2 cellular contexts compared by ENCODE assay signal in the genomic region with DNA sequence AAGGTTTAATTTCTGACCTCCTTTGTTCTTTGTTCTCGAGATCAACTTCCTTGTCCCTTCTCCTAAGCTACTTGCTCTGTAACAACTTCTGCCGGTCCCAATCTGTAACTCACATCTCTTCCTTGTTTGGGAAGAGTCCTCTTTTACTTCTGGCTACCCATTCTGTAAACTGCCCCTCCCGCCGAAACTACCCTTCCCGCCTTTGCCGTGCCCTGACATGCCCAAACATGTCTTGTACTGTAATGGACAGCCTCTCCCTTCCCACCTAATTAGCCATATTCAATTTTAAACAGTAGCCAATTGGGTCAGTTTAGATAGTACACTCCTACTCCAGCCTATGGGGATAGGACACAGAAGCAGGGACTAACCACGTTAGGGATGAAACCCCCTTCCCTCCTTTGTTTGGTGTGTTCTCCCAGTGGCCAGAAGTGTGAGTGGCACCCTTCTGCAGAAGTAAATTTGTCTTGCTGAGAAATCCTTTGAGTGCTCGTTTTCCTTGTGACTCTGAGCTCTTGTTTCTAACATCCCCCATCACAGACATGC.
TF ChIP-seq lines count a peak whose summit lies in the region.

No MANE protein-coding gene starts in this region.

TF ChIP-seq in HepG2, 621 proteins besides CTCF, POLR2A, EP300 and RAD21:
- TF ChIP-seq ZNF292 (CRISPR knock-in tag; IDR thresholded peaks at IDR 0.05; ENCODE audit: borderline replicate concordance, low read depth): no peak
- TF ChIP-seq TP53 (CRISPR knock-in tag; conservative IDR thresholded peaks at IDR 0.05): peak; percentile 94
TF ChIP-seq in HepG2: peak in this region for 1.

TF ChIP-seq in WTC11, 78 proteins besides CTCF, POLR2A, EP300 and RAD21:
- TF ChIP-seq, protein P1, sequence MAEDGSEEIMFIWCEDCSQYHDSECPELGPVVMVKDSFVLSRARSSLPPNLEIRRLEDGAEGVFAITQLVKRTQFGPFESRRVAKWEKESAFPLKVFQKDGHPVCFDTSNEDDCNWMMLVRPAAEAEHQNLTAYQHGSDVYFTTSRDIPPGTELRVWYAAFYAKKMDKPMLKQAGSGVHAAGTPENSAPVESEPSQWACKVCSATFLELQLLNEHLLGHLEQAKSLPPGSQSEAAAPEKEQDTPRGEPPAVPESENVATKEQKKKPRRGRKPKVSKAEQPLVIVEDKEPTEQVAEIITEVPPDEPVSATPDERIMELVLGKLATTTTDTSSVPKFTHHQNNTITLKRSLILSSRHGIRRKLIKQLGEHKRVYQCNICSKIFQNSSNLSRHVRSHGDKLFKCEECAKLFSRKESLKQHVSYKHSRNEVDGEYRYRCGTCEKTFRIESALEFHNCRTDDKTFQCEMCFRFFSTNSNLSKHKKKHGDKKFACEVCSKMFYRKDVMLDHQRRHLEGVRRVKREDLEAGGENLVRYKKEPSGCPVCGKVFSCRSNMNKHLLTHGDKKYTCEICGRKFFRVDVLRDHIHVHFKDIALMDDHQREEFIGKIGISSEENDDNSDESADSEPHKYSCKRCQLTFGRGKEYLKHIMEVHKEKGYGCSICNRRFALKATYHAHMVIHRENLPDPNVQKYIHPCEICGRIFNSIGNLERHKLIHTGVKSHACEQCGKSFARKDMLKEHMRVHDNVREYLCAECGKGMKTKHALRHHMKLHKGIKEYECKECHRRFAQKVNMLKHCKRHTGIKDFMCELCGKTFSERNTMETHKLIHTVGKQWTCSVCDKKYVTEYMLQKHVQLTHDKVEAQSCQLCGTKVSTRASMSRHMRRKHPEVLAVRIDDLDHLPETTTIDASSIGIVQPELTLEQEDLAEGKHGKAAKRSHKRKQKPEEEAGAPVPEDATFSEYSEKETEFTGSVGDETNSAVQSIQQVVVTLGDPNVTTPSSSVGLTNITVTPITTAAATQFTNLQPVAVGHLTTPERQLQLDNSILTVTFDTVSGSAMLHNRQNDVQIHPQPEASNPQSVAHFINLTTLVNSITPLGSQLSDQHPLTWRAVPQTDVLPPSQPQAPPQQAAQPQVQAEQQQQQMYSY (CRISPR knock-in tag; IDR thresholded peaks at IDR 0.05): no peak
- TF ChIP-seq, protein P2, sequence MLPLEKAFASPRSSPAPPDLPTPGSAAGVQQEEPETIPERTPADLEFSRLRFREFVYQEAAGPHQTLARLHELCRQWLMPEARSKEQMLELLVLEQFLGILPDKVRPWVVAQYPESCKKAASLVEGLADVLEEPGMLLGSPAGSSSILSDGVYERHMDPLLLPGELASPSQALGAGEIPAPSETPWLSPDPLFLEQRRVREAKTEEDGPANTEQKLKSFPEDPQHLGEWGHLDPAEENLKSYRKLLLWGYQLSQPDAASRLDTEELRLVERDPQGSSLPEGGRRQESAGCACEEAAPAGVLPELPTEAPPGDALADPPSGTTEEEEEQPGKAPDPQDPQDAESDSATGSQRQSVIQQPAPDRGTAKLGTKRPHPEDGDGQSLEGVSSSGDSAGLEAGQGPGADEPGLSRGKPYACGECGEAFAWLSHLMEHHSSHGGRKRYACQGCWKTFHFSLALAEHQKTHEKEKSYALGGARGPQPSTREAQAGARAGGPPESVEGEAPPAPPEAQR (CRISPR knock-in tag; IDR thresholded peaks at IDR 0.05): no peak
- TF ChIP-seq CREB1 (CRISPR knock-in tag; IDR thresholded peaks at IDR 0.05) (no peak), ZNF263 (CRISPR knock-in tag; IDR thresholded peaks at IDR 0.05; ENCODE audit: low read depth) (no peak), FOXK1 (CRISPR knock-in tag; IDR thresholded peaks at IDR 0.05) (no peak), NFATC4 (CRISPR knock-in tag; IDR thresholded peaks at IDR 0.05) (no peak), ZNF138 (CRISPR knock-in tag; conservative IDR thresholded peaks at IDR 0.05) (no peak)
